Comparison of ENCODE assay signal across 8 cellular contexts in the genomic region with DNA sequence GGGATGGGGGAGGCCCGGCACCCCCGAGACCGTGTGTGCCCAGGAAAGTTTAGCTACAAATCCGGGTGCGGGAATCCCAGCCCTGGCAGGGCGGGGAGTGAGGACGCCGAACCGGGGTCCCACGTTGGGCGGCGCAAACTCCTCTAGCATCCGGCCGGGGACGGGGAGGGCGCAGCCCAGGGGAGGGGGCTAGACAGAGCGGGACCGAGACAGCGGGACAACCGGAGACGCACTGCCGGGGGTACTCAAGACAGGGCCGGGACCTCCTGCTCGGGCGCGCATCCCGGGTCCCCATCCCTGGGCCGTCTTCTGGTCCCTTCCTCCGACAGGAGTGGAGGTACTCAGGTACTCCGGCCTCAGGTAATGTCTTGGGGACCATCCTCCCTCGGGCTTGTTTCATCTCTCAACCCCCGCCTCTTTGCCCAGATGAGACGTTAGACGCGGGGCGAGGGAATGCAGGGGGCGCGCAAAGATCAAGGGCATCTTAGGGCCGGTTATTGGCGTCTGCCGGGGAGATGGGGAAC.
DNase-seq lines count a peak whose midpoint lies in the region; ATAC-seq and TF ChIP-seq lines count a peak whose summit lies in the region.

No MANE protein-coding gene starts in this region.

- CTCF ChIA-PET in RWPE1 (lab: Yijun Ruan, JAX), result interaction anchor here (0.6 to 1.4 kb wide), 4 partner anchors 10 to 1271 kb away, joined by 3 to 6 read pairs (median 4); no protein-coding TSS in a partner anchor

- ATAC-seq in GM21737 (IDR thresholded peaks at IDR 0.05; ENCODE audit: unreplicated experiment) (peak; percentile 5), GM21717 (IDR thresholded peaks at IDR 0.05; ENCODE audit: unreplicated experiment) (no peak), HG03457 (IDR thresholded peaks at IDR 0.05; ENCODE audit: unreplicated experiment) (no peak), HG03378 (IDR thresholded peaks at IDR 0.05; ENCODE audit: unreplicated experiment) (no peak)

- TF ChIP-seq CTCF in RWPE1 (conservative IDR thresholded peaks at IDR 0.05; ENCODE audit: low read depth), result peak; percentile 20; the same call in 1 of the 2 replicates
- no peak for TF ChIP-seq CTCF in fibroblast of pulmonary artery (IDR thresholded peaks at IDR 0.05; ENCODE audit: low read length, missing control alignments)
- TF ChIP-seq CTCF in retinal pigment epithelial cell (conservative IDR thresholded peaks at IDR 0.05; ENCODE audit: low read depth, low read length), result no peak

- DNase-seq in RWPE1 (ENCODE audit: low spot score) (no peak), fibroblast of pulmonary artery (ENCODE audit: low read depth) (no peak), retinal pigment epithelial cell (ENCODE audit: low read depth) (no peak), NK-92 (lab: John Stamatoyannopoulos, UW; ENCODE audit: unreplicated experiment) (no peak)

- H3K27ac ChIP-seq in RWPE1, result no peak overlapping the region

- POLR2A ChIA-PET in RWPE1 (lab: Yijun Ruan, JAX; ENCODE audit: low non-redundant PET), result no interaction called here

- H3K4me3 ChIP-seq in fibroblast of pulmonary artery (replicated peaks; ENCODE audit: low read depth, low read length) (peak overlapping the region; percentile 28), retinal pigment epithelial cell (ENCODE audit: low read length) (peak overlapping the region; percentile 51)
